Comparison of ENCODE assay signal across 2 cellular contexts in the genomic region with DNA sequence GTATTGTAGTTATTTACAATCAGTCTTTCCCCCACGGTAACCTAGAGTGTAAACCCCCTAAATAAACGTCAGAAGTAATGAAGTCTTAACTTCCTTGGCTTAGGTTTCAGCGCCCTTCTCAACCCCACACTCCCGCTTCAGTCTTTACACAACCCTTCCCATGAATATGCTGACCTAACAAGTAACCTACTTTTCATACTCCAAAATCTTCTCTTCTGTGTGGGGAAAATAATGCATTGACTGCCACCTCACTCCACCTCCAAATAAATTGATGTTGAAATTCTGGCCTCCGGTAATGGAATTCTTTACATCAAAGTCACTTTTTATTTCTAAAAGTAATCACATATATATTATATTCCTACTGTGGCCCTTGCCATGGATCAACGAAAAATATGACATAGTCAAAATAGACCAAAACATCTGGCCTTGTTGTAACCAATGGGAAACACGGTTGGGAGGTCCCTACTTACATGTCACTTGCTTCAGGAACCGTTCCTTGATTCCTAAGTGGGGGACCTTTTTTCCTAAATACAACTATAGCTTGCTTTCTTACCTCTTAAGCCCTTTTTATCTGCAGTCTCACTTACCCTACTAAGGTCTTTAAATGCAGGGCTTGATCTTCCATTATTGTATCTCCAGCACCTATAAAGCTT.
TF ChIP-seq lines count a peak whose summit lies in the region.

No MANE protein-coding gene starts in this region.

TF ChIP-seq in SK-N-SH, 30 proteins besides CTCF, POLR2A, EP300 and RAD21 (continued from another document):
- TF ChIP-seq, protein P1, sequence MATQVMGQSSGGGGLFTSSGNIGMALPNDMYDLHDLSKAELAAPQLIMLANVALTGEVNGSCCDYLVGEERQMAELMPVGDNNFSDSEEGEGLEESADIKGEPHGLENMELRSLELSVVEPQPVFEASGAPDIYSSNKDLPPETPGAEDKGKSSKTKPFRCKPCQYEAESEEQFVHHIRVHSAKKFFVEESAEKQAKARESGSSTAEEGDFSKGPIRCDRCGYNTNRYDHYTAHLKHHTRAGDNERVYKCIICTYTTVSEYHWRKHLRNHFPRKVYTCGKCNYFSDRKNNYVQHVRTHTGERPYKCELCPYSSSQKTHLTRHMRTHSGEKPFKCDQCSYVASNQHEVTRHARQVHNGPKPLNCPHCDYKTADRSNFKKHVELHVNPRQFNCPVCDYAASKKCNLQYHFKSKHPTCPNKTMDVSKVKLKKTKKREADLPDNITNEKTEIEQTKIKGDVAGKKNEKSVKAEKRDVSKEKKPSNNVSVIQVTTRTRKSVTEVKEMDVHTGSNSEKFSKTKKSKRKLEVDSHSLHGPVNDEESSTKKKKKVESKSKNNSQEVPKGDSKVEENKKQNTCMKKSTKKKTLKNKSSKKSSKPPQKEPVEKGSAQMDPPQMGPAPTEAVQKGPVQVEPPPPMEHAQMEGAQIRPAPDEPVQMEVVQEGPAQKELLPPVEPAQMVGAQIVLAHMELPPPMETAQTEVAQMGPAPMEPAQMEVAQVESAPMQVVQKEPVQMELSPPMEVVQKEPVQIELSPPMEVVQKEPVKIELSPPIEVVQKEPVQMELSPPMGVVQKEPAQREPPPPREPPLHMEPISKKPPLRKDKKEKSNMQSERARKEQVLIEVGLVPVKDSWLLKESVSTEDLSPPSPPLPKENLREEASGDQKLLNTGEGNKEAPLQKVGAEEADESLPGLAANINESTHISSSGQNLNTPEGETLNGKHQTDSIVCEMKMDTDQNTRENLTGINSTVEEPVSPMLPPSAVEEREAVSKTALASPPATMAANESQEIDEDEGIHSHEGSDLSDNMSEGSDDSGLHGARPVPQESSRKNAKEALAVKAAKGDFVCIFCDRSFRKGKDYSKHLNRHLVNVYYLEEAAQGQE (IDR thresholded peaks at IDR 0.05; ENCODE audit: low read depth, low read length), result no peak
- TF ChIP-seq GATA2 (CRISPR knock-in tag; IDR thresholded peaks at IDR 0.05), result no peak
TF ChIP-seq in SK-N-SH: peak in this region for 0.

TF ChIP-seq in SK-N-SH treated with all-trans-retinoic acid at 6 μM for 48 hours, 23 proteins besides CTCF, POLR2A, EP300 and RAD21 (continued from another document):
- TF ChIP-seq, protein P2, sequence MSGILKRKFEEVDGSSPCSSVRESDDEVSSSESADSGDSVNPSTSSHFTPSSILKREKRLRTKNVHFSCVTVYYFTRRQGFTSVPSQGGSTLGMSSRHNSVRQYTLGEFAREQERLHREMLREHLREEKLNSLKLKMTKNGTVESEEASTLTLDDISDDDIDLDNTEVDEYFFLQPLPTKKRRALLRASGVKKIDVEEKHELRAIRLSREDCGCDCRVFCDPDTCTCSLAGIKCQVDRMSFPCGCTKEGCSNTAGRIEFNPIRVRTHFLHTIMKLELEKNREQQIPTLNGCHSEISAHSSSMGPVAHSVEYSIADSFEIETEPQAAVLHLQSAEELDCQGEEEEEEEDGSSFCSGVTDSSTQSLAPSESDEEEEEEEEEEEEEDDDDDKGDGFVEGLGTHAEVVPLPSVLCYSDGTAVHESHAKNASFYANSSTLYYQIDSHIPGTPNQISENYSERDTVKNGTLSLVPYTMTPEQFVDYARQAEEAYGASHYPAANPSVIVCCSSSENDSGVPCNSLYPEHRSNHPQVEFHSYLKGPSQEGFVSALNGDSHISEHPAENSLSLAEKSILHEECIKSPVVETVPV (CRISPR knock-in tag; IDR thresholded peaks at IDR 0.05), result no peak
- TF ChIP-seq, protein P3, sequence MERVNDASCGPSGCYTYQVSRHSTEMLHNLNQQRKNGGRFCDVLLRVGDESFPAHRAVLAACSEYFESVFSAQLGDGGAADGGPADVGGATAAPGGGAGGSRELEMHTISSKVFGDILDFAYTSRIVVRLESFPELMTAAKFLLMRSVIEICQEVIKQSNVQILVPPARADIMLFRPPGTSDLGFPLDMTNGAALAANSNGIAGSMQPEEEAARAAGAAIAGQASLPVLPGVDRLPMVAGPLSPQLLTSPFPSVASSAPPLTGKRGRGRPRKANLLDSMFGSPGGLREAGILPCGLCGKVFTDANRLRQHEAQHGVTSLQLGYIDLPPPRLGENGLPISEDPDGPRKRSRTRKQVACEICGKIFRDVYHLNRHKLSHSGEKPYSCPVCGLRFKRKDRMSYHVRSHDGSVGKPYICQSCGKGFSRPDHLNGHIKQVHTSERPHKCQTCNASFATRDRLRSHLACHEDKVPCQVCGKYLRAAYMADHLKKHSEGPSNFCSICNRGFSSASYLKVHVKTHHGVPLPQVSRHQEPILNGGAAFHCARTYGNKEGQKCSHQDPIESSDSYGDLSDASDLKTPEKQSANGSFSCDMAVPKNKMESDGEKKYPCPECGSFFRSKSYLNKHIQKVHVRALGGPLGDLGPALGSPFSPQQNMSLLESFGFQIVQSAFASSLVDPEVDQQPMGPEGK (CRISPR knock-in tag; IDR thresholded peaks at IDR 0.05; ENCODE audit: borderline replicate concordance), result no peak
- TF ChIP-seq ESRRG (CRISPR knock-in tag; IDR thresholded peaks at IDR 0.05) (no peak), ZFP3 (CRISPR knock-in tag; IDR thresholded peaks at IDR 0.05) (no peak), SNAI2 (CRISPR knock-in tag; IDR thresholded peaks at IDR 0.05) (no peak)
- TF ChIP-seq, protein P4, sequence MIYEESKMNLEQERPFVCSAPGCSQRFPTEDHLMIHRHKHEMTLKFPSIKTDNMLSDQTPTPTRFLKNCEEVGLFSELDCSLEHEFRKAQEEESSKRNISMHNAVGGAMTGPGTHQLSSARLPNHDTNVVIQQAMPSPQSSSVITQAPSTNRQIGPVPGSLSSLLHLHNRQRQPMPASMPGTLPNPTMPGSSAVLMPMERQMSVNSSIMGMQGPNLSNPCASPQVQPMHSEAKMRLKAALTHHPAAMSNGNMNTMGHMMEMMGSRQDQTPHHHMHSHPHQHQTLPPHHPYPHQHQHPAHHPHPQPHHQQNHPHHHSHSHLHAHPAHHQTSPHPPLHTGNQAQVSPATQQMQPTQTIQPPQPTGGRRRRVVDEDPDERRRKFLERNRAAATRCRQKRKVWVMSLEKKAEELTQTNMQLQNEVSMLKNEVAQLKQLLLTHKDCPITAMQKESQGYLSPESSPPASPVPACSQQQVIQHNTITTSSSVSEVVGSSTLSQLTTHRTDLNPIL (CRISPR knock-in tag; IDR thresholded peaks at IDR 0.05; ENCODE audit: low read depth), result no peak
